20 cellular contexts compared by ENCODE assay signal in the genomic region with DNA sequence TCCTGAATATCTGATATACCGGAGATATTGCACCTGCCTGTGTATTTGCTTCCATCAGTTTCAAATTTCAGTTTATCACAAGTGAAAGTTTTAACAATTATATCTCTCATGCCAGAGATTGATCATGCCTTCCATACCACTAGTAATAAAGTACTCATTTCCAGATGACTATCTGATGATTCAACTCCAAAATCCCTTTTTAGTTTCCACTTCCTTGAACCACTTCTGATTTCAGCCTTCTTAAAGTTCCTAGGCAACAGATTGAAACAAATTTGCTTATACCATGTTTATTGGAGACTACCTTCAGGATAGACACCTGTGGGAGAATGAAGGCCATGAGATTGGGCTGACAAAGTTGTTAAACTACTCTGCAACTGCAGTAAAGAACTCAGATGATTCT. TPM values are rescaled to one million over a fixed set of nuclear protein-coding genes. Genes with fewer than 3 reads are reported as not detected.
"Had no signal": no experiment of that assay in that cellular context is flagged by ENCODE, and none has a peak within 500 bp of the region (broad histone marks: within the 10 kb centered on the region; RNA-seq: fewer than 3 reads in every experiment).

No MANE protein-coding gene starts in this region.

- H3K9me3 ChIP-seq: colonic mucosa, gastrocnemius medialis, ovary, right lobe of liver, thyroid gland, uterus had no signal

- H3K36me3 ChIP-seq: colonic mucosa, gastrocnemius medialis, heart left ventricle, ovary, right lobe of liver, thyroid gland, uterus had no signal

- H3K27ac ChIP-seq: colonic mucosa, gastrocnemius medialis, heart left ventricle, ovary, right lobe of liver, thyroid gland, uterus had no signal

- H3K27me3 ChIP-seq: colonic mucosa, gastrocnemius medialis, heart left ventricle, ovary, right lobe of liver, thyroid gland, uterus had no signal

- H3K36me3 Mint-ChIP-seq: activated CD8-positive, alpha-beta memory T cell treated with anti-CD3 and anti-CD28 coated beads, Interleukin-2, amount 10 ng/mL, durations not matched to agents 7 days and 5 days; activated naive CD8-positive, alpha-beta T cell treated with anti-CD3 and anti-CD28 coated beads, Interleukin-2, amount 10 ng/mL, durations not matched to agents 7 days and 5 days; brain; naive thymus-derived CD8-positive, alpha-beta T cell; stimulated activated naive B cell treated with anti-CD40 and anti-IgM and Interleukin-4, amounts not matched to agents 10 μg/mL and 1 μg/mL and 100 μg/mL, for 72 hours; T-cell had no signal

- H3K27ac Mint-ChIP-seq: activated CD4-positive, alpha-beta memory T cell treated with anti-CD3 and anti-CD28 coated beads, Interleukin-2, amount 10 ng/mL, durations not matched to agents 7 days and 5 days; activated CD8-positive, alpha-beta memory T cell treated with anti-CD3 and anti-CD28 coated beads, Interleukin-2, amount 10 ng/mL, durations not matched to agents 7 days and 5 days; activated naive CD8-positive, alpha-beta T cell treated with anti-CD3 and anti-CD28 coated beads, Interleukin-2, amount 10 ng/mL, durations not matched to agents 7 days and 5 days; brain; naive thymus-derived CD8-positive, alpha-beta T cell; stimulated activated naive B cell treated with anti-CD40 and anti-IgM and Interleukin-4, amounts not matched to agents 10 μg/mL and 1 μg/mL and 100 μg/mL, for 72 hours; T-cell had no signal

- H3K4me1 ChIP-seq: colonic mucosa, gastrocnemius medialis, heart left ventricle, right lobe of liver, thyroid gland, uterus had no signal

- DNase-seq: activated CD4-positive, alpha-beta memory T cell treated with anti-CD3 and anti-CD28 coated beads, Interleukin-2, amount 10 ng/mL, durations not matched to agents 7 days and 5 days; activated CD4-positive, alpha-beta T cell treated with anti-CD3 and anti-CD28 coated beads for 48 hours; activated CD4-positive, CD25-positive, alpha-beta regulatory T cell; activated CD8-positive, alpha-beta memory T cell treated with anti-CD3 and anti-CD28 coated beads, Interleukin-2, amount 10 ng/mL, durations not matched to agents 7 days and 5 days; activated naive CD8-positive, alpha-beta T cell treated with anti-CD3 and anti-CD28 coated beads, Interleukin-2, amount 10 ng/mL, durations not matched to agents 7 days and 5 days; central memory CD4-positive, alpha-beta T cell; colonic mucosa; gastrocnemius medialis; heart left ventricle; left ventricle myocardium superior; mesendoderm; naive thymus-derived CD8-positive, alpha-beta T cell; ovary; right lobe of liver; stimulated activated naive B cell treated with anti-CD40 and anti-IgM and Interleukin-4, amounts not matched to agents 10 μg/mL and 1 μg/mL and 100 μg/mL, for 72 hours; T-cell; thyroid gland; uterus had no signal

- H3K9me3 Mint-ChIP-seq: activated CD4-positive, alpha-beta memory T cell treated with anti-CD3 and anti-CD28 coated beads, Interleukin-2, amount 10 ng/mL, durations not matched to agents 7 days and 5 days had no signal

- H3K4me3 ChIP-seq: colonic mucosa, gastrocnemius medialis, heart left ventricle, ovary, right lobe of liver, thyroid gland, uterus had no signal

- H3K27me3 Mint-ChIP-seq: activated CD4-positive, alpha-beta memory T cell treated with anti-CD3 and anti-CD28 coated beads, Interleukin-2, amount 10 ng/mL, durations not matched to agents 7 days and 5 days; activated CD8-positive, alpha-beta memory T cell treated with anti-CD3 and anti-CD28 coated beads, Interleukin-2, amount 10 ng/mL, durations not matched to agents 7 days and 5 days; activated naive CD8-positive, alpha-beta T cell treated with anti-CD3 and anti-CD28 coated beads, Interleukin-2, amount 10 ng/mL, durations not matched to agents 7 days and 5 days; naive thymus-derived CD8-positive, alpha-beta T cell; stimulated activated naive B cell treated with anti-CD40 and anti-IgM and Interleukin-4, amounts not matched to agents 10 μg/mL and 1 μg/mL and 100 μg/mL, for 72 hours; T-cell had no signal

- H3K4me1 Mint-ChIP-seq: activated CD4-positive, alpha-beta memory T cell treated with anti-CD3 and anti-CD28 coated beads, Interleukin-2, amount 10 ng/mL, durations not matched to agents 7 days and 5 days; activated CD8-positive, alpha-beta memory T cell treated with anti-CD3 and anti-CD28 coated beads, Interleukin-2, amount 10 ng/mL, durations not matched to agents 7 days and 5 days; activated naive CD8-positive, alpha-beta T cell treated with anti-CD3 and anti-CD28 coated beads, Interleukin-2, amount 10 ng/mL, durations not matched to agents 7 days and 5 days; naive thymus-derived CD8-positive, alpha-beta T cell; stimulated activated naive B cell treated with anti-CD40 and anti-IgM and Interleukin-4, amounts not matched to agents 10 μg/mL and 1 μg/mL and 100 μg/mL, for 72 hours; T-cell had no signal

- ATAC-seq: activated CD8-positive, alpha-beta memory T cell treated with anti-CD3 and anti-CD28 coated beads, Interleukin-2, amount 10 ng/mL, durations not matched to agents 7 days and 5 days; gastrocnemius medialis; heart left ventricle; left ventricle myocardium superior; naive thymus-derived CD8-positive, alpha-beta T cell; right lobe of liver; stimulated activated naive B cell treated with anti-CD40 and anti-IgM and Interleukin-4, amounts not matched to agents 10 μg/mL and 1 μg/mL and 100 μg/mL, for 72 hours; T-cell had no signal

- H3K4me3 Mint-ChIP-seq: activated CD4-positive, alpha-beta memory T cell treated with anti-CD3 and anti-CD28 coated beads, Interleukin-2, amount 10 ng/mL, durations not matched to agents 7 days and 5 days; activated CD8-positive, alpha-beta memory T cell treated with anti-CD3 and anti-CD28 coated beads, Interleukin-2, amount 10 ng/mL, durations not matched to agents 7 days and 5 days; activated naive CD8-positive, alpha-beta T cell treated with anti-CD3 and anti-CD28 coated beads, Interleukin-2, amount 10 ng/mL, durations not matched to agents 7 days and 5 days; brain; naive thymus-derived CD8-positive, alpha-beta T cell; stimulated activated naive B cell treated with anti-CD40 and anti-IgM and Interleukin-4, amounts not matched to agents 10 μg/mL and 1 μg/mL and 100 μg/mL, for 72 hours; T-cell had no signal

RNA-seq across cellular contexts. Expression of a gene that starts 21.5 kb away (rescaled TPM):
- total RNA-seq: activated CD4-positive, alpha-beta memory T cell treated with anti-CD3 and anti-CD28 coated beads, Interleukin-2, amount 10 ng/mL, durations not matched to agents 7 days and 5 days; activated CD8-positive, alpha-beta memory T cell treated with anti-CD3 and anti-CD28 coated beads, Interleukin-2, amount 10 ng/mL, durations not matched to agents 7 days and 5 days; activated naive CD8-positive, alpha-beta T cell treated with anti-CD3 and anti-CD28 coated beads, Interleukin-2, amount 10 ng/mL, durations not matched to agents 7 days and 5 days; naive thymus-derived CD8-positive, alpha-beta T cell; pulmonary artery endothelial cell had no signal
